ENCODE assay signal across 8 cellular contexts in the genomic region with DNA sequence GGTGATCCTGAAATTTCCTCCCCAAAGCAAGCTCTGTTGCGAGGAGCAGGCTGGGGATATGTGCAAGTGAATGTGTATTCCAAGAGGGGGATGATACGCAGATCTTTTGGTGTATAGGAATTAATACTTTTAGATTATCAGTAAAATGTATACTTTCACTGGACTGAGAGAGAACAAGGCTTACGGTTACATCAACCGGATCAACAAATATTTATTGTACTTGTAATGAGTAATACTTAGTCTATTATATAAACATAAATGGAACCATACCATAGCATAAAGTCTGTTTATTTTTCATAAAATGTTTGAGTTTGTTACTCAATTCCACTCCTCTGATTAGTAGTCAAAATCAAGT. TPM values are rescaled to one million over a fixed set of nuclear protein-coding genes. Genes with fewer than 3 reads are reported as not detected.
DNase-seq lines count a peak whose midpoint lies in the region; ATAC-seq and TF ChIP-seq lines count a peak whose summit lies in the region.

No MANE protein-coding gene starts in this region.

- H3K4me1 ChIP-seq in adipocyte (ENCODE audit: control insufficient read depth, insufficient read depth, low read length) (peaks cover 21% of the 10 kb centered on the region), testis (peaks cover 15% of the 10 kb centered on the region)

- H3K27ac ChIP-seq in layer of hippocampus (ENCODE audit: low read depth, low read length) = peak overlapping the region; percentile 82
- peak overlapping the region; percentile 94 to 96 for H3K27ac ChIP-seq in testis

- peak overlapping the region; percentile 97 for H3K4me3 ChIP-seq in adipocyte (ENCODE audit: low read length)
- peak overlapping the region; percentile 66 to 96 for H3K4me3 ChIP-seq in testis

- H3K9me3 ChIP-seq in adipocyte (ENCODE audit: control insufficient read depth, low read length) (no peaks in the 10 kb centered on the region), testis (no peaks in the 10 kb centered on the region)

- H3K9me3 Mint-ChIP-seq in T-helper 2 cell treated with Interferon-gamma antibody and Interleukin-4, amounts not matched to agents 5 μg/mL and 100 μg/mL, for 36 hours = no peaks in the 10 kb centered on the region

- 2 to 4% methylated on average over 4 of the region's 4 CpGs for WGBS in testis, 2 donors

- H3K36me3 ChIP-seq in adipocyte (ENCODE audit: control insufficient read depth, insufficient read depth, low read length, severe bottlenecking) = no peaks in the 10 kb centered on the region
- H3K36me3 ChIP-seq in testis (ENCODE audit: low read depth, missing control alignments) = no peaks in the 10 kb centered on the region

- peak overlapping the region; percentile 90 for H3K4me3 Mint-ChIP-seq in T-helper 2 cell treated with Interferon-gamma antibody and Interleukin-4, amounts not matched to agents 5 μg/mL and 100 μg/mL, for 36 hours

- DNase-seq in T-helper 2 cell treated with Interferon-gamma antibody and Interleukin-4, amounts not matched to agents 5 μg/mL and 100 μg/mL, for 36 hours (ENCODE audit: low spot score) = no peak
- DNase-seq in T-helper 2 cell (no peak), adipocyte (ENCODE audit: low read depth) (no peak), testis (no peak), SKM-1 treated with dmso at 0.1 percent for 144 hours (lab: John Stamatoyannopoulos, UW; ENCODE audit: unreplicated experiment) (no peak), NCI-H526 treated with DMSO at 0.1 percent for 48 hours (lab: John Stamatoyannopoulos, UW) (no peak)

- peaks cover 11% of the 10 kb centered on the region for H3K27me3 Mint-ChIP-seq in T-helper 2 cell treated with Interferon-gamma antibody and Interleukin-4, amounts not matched to agents 5 μg/mL and 100 μg/mL, for 36 hours (ENCODE audit: low read depth)

- intact Hi-C loops in testis (cut with DNase I; ENCODE audit: low total_unique reads) = no loop called here

- no peaks in the 10 kb centered on the region for H3K27me3 ChIP-seq in adipocyte (replicated peaks; ENCODE audit: control insufficient read depth, insufficient read depth, low read length)
- H3K27me3 ChIP-seq in layer of hippocampus (ENCODE audit: control insufficient read depth, insufficient read depth, low read length) = no peaks in the 10 kb centered on the region
- H3K27me3 ChIP-seq in testis = no peaks in the 10 kb centered on the region

- no peak for TF ChIP-seq CTCF in testis (IDR thresholded peaks at IDR 0.05)

- H3K4me1 Mint-ChIP-seq in T-helper 2 cell treated with Interferon-gamma antibody and Interleukin-4, amounts not matched to agents 5 μg/mL and 100 μg/mL, for 36 hours (ENCODE audit: low read depth) = peaks cover 26% of the 10 kb centered on the region

- no peak for TF ChIP-seq POLR2A in testis (IDR thresholded peaks at IDR 0.05)

- H3K9ac ChIP-seq in adipocyte (ENCODE audit: low read length) = peak overlapping the region; percentile 93

- peaks cover 27% of the 10 kb centered on the region for H3K36me3 Mint-ChIP-seq in T-helper 2 cell treated with Interferon-gamma antibody and Interleukin-4, amounts not matched to agents 5 μg/mL and 100 μg/mL, for 36 hours (ENCODE audit: low read depth)

- no peak for ATAC-seq in HG03460 (IDR thresholded peaks at IDR 0.05; ENCODE audit: unreplicated experiment)

- H3K27ac Mint-ChIP-seq in T-helper 2 cell treated with Interferon-gamma antibody and Interleukin-4, amounts not matched to agents 5 μg/mL and 100 μg/mL, for 36 hours = peak overlapping the region; percentile 87

RNA-seq across cellular contexts. Expression of gene PRKAA1, which starts 0.7 kb away (rescaled TPM):
- 10 to 100 TPM; 81.7 to 92.8 TPM for total RNA-seq in testis
- polyA plus RNA-seq in testis (ENCODE audit: insufficient read depth, low read depth, low replicate concordance) = 144 TPM

RNA-seq across cellular contexts. Expression of gene RPL37, which starts 36.2 kb away (rescaled TPM):
- total RNA-seq in testis = 100 to 1,000 TPM in 1 of 2 donors, 10 to 100 TPM in 1; 99.1 to 174 TPM
- polyA plus RNA-seq in testis (ENCODE audit: insufficient read depth, low read depth, low replicate concordance) = 1,089 TPM

RNA-seq across cellular contexts. Expression of gene CARD6, which starts 42.3 kb away (rescaled TPM):
- 1 to 10 TPM; 3.1 to 4.8 TPM for total RNA-seq in testis
- polyA plus RNA-seq in testis (ENCODE audit: insufficient read depth, low read depth, low replicate concordance) = 3.0 TPM

RNA-seq across cellular contexts. Expression of gene TTC33, which starts 43.1 kb away (rescaled TPM):
- 10 to 100 TPM; 14.7 to 15.2 TPM for total RNA-seq in testis
- 16.5 TPM for polyA plus RNA-seq in testis (ENCODE audit: insufficient read depth, low read depth, low replicate concordance)
